ENCODE assay signal across 8 cellular contexts in the genomic region with DNA sequence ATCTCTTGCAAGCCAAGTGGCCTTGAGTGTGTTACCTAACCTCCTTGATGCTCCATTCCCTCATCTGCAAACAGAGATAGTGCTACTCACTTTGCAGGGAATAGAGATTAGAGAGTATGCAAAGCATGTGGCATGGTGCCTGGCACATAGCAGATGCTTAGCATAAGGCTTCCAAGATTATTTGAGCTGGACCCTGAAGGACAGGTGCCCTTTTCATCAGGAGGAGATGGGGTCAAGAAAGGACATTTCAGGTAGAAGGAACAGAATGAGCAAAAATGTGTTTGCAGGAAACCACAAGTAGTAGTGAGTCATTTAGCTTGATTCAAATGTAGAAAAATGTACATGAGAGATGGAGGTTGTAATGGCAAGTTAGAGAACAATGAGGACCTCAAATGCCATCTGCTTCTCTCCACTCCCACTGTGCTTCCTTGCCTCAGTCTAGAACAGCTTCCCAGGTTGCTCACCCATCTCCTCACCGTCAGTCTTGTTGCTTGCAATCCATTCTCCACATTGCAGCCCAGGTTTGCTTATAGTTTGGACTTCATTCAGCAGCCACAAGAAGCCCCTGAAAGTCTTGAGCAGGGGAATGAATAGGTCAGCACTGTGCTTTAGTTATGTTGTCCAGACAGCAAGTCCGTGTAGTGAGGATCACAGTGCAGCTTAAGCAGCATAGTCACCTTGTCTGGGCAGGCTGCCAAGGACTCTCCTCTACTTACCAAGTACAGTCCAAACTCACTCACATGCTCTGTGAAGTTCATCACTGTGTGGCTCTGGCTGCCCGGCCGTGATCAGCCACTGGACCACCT.
DNase-seq lines count a peak whose midpoint lies in the region; ATAC-seq, FAIRE-seq and TF ChIP-seq lines count a peak whose summit lies in the region.

No MANE protein-coding gene starts in this region.

- 2% methylated on average over 4 of the region's 4 CpGs for WGBS in HepG2 (ENCODE audit: low lambda C conversion rate)

- in situ Hi-C loops in HepG2 (cut with HindIII; ENCODE audit: extremely low pct_ligation_motif_present, low pct_unique_long_range_greater_than_20kb): loop anchor here (10.0 kb wide), 1 partner anchor 535 kb away; a partner anchor contains a TSS

- peak; percentile 71 for DNase-seq in DMS53 (lab: John Stamatoyannopoulos, UW)
- DNase-seq in NCI-H2107 treated with DMSO at 0.1 percent for 48 hours (lab: John Stamatoyannopoulos, UW; ENCODE audit: unreplicated experiment): peak; percentile 52
- DNase-seq in activated naive CD4-positive, alpha-beta T cell treated with anti-CD3 and anti-CD28 coated beads, Interleukin-2, amount 50 U/mL, for 16 hours: peak; percentile 23
- DNase-seq in HepG2 (ENCODE audit: low spot score): peak; percentile 29
- DNase-seq in NCI-H774 (lab: John Stamatoyannopoulos, UW): no peak
- DNase-seq in GOT3 (lab: John Stamatoyannopoulos, UW): no peak

- H3K79me2 ChIP-seq in HepG2 (ENCODE audit: insufficient read depth, low read length): no peaks in the 10 kb centered on the region

- no peaks in the 10 kb centered on the region for H3K36me3 ChIP-seq in HepG2 (replicated peaks in 1 of 2; ENCODE audit: control insufficient read depth in 1 of 2, insufficient read depth in 2 of 2, low read length in 2 of 2)

- POLR2A ChIA-PET in HepG2 (lab: Yijun Ruan, JAX): no interaction called here

- H3K9me3 ChIP-seq in HepG2 (ENCODE audit: low read length): no peaks in the 10 kb centered on the region

- no peak overlapping the region for H2AFZ ChIP-seq in HepG2 (ENCODE audit: low read length)

- no peak for TF ChIP-seq CTCF in HepG2 (CRISPR knock-in tag; IDR thresholded peaks at IDR 0.05)

- intact Hi-C loops in HepG2 (cut with micrococcal nuclease; ENCODE audit: unreplicated experiment): no loop called here

- H3K9ac ChIP-seq in HepG2 (ENCODE audit: insufficient read depth, low read depth, low read length): no peak overlapping the region

- H3K4me2 ChIP-seq in HepG2 (ENCODE audit: low read depth, low read length): no peak overlapping the region

- BruUV-seq in HepG2 (replicated peaks; lab: Mats Ljungman, UMichigan): no TSS peak

- ATAC-seq in GM21381 (IDR thresholded peaks at IDR 0.05; ENCODE audit: unreplicated experiment) (peak; percentile 59), HepG2 (peak; percentile 81), HG03571 (IDR thresholded peaks at IDR 0.05; ENCODE audit: unreplicated experiment) (no peak)

- no peak overlapping the region for H3K27ac ChIP-seq in HepG2 (ENCODE audit: extremely low read length, insufficient read depth, low read length)

- no peaks in the 10 kb centered on the region for H4K20me1 ChIP-seq in HepG2 (ENCODE audit: insufficient read depth, low read length)

- H3K4me1 ChIP-seq in HepG2 (ENCODE audit: insufficient read depth, low read length): no peaks in the 10 kb centered on the region

- H3K27me3 ChIP-seq in HepG2 (ENCODE audit: control insufficient read depth in 1 of 2, insufficient read depth in 2 of 2, low read length in 2 of 2): no peaks in the 10 kb centered on the region; a peak in 1 of 5 replicates

- TF ChIP-seq POLR2A in HepG2 (IDR thresholded peaks at IDR 0.05; ENCODE audit: insufficient read depth in 1 of 2, low read depth in 2 of 2, low read length in 2 of 2): no peak

- no peak for TF ChIP-seq EP300 in HepG2 (IDR thresholded peaks at IDR 0.05; ENCODE audit: low read depth in 2 of 2, low read length in 2 of 2)
- TF ChIP-seq EP300 in HepG2 (CRISPR knock-in tag; IDR thresholded peaks at IDR 0.05; ENCODE audit: borderline replicate concordance): no peak

- CTCF ChIA-PET in HepG2 (lab: Yijun Ruan, JAX; ENCODE audit: low intra/inter-chr PET ratio, low total read pairs): no interaction called here

- TF ChIP-seq RAD21 in HepG2 (CRISPR knock-in tag; IDR thresholded peaks at IDR 0.05): no peak

- FAIRE-seq in HepG2 (lab: Jason Lieb, UNC): peak; percentile 28

- H3K4me3 ChIP-seq in HepG2 (replicated peaks in 1 of 3; ENCODE audit: insufficient read depth in 1 of 3, low read depth in 2 of 3, low read length in 3 of 3): no peak overlapping the region

TF ChIP-seq in HepG2, 621 proteins besides CTCF, POLR2A, EP300 and RAD21:
- TF ChIP-seq, protein P1, sequence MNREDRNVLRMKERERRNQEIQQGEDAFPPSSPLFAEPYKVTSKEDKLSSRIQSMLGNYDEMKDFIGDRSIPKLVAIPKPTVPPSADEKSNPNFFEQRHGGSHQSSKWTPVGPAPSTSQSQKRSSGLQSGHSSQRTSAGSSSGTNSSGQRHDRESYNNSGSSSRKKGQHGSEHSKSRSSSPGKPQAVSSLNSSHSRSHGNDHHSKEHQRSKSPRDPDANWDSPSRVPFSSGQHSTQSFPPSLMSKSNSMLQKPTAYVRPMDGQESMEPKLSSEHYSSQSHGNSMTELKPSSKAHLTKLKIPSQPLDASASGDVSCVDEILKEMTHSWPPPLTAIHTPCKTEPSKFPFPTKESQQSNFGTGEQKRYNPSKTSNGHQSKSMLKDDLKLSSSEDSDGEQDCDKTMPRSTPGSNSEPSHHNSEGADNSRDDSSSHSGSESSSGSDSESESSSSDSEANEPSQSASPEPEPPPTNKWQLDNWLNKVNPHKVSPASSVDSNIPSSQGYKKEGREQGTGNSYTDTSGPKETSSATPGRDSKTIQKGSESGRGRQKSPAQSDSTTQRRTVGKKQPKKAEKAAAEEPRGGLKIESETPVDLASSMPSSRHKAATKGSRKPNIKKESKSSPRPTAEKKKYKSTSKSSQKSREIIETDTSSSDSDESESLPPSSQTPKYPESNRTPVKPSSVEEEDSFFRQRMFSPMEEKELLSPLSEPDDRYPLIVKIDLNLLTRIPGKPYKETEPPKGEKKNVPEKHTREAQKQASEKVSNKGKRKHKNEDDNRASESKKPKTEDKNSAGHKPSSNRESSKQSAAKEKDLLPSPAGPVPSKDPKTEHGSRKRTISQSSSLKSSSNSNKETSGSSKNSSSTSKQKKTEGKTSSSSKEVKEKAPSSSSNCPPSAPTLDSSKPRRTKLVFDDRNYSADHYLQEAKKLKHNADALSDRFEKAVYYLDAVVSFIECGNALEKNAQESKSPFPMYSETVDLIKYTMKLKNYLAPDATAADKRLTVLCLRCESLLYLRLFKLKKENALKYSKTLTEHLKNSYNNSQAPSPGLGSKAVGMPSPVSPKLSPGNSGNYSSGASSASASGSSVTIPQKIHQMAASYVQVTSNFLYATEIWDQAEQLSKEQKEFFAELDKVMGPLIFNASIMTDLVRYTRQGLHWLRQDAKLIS (CRISPR knock-in tag; IDR thresholded peaks at IDR 0.05): no peak

Comparison
In these comparisons a context has a peak if more than half of its experiments do, and no peak if none do; other contexts are left out.
1. DNase-seq: peak in DMS53 (single experiment), NCI-H2107 treated with DMSO at 0.1 percent for 48 hours (single experiment), activated naive CD4-positive, alpha-beta T cell treated with anti-CD3 and anti-CD28 coated beads, Interleukin-2, amount 50 U/mL, for 16 hours (single experiment) and HepG2 (single experiment); none in NCI-H774 (single experiment) and GOT3 (single experiment).